In genomic region chr22:15689012-15689748, GRCh38 we compare ENCODE assay signal across 13 cellular contexts. TPM values are rescaled to one million over a fixed set of nuclear protein-coding genes. Genes with fewer than 3 reads are reported as not detected.
"Had no signal": no experiment of that assay in that cellular context is flagged by ENCODE, and none has a peak within 500 bp of the region (broad histone marks: within the 10 kb centered on the region; RNA-seq: fewer than 3 reads in every experiment).

No MANE protein-coding gene starts in this region.

RNA-seq across cellular contexts. Expression of gene POTEH, which starts 0.6 kb away (rescaled TPM):
- total RNA-seq: activated CD4-positive, alpha-beta T cell treated with anti-CD3 and anti-CD28 coated beads, Interleukin-2, amount 10 ng/mL, durations not matched to agents 24 days and 14 days; activated CD8-positive, alpha-beta T cell treated with anti-CD3 and anti-CD28 coated beads for 36 hours; activated naive CD4-positive, alpha-beta T cell treated with anti-CD3 and anti-CD28 coated beads for 36 hours; activated T-helper 2 cell treated with anti-CD3 and anti-CD28 coated beads, Interferon-gamma antibody, Interleukin-2, Interleukin-4, amounts not matched to agents 10 μg/mL and 5 μg/mL and 100 μg/mL, durations not matched to agents 14 hours and 24 hours and 36 hours; colonic mucosa; glomerular endothelial cell; left ventricle myocardium inferior; naive thymus-derived CD8-positive, alpha-beta T cell; SJCRH30; T-helper 1 cell treated with Interleukin-12 subunit alpha and Interleukin-12 subunit beta and Interleukin-4 antibody, amounts not matched to agents 30 ng/mL and 1 ng/mL, for 36 hours; uterus had no signal
- polyA plus RNA-seq: esophagus; keratinocyte; naive thymus-derived CD8-positive, alpha-beta T cell had no signal
